Comparison of ENCODE assay signal across 8 cellular contexts in the genomic region with DNA sequence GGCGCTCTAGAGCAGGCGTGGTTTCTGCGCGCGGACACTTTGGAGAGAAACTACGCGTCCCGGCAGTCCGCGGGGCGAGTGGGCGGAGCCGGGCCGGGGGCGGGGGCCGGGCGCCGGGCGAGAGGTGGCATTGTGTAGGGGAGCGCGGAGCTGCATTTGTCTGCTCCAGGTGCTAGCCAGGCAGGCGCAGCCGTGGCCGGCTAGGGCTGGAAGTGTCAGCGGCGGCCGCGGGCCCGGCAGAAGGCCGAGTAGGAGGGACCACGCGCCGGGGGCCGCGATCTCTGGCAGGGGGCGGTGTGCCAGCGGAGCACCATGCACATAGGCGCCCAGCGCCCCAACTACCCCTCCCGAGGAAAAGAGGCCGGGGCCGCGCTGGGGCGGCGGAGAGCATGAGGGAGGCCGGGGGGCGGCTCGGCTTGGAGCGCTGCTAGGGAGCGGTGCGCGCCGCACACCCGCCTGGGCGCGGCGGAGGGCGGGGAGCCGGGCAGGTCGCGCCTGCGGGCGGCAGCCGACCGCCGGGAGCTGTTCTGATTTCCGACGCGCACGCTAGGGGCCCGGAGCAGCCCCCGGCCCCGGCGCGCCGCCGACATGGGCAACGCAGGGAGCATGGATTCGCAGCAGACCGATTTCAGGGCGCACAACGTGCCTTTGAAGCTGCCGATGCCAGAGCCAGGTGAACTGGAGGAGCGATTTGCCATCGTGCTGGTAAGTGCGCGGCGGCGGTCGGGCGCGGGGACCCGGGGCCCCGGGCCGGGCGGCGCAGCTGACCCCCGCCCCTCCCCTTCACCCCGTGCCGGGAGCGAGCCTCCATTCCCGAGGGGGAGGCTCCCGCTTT. TPM values are rescaled to one million over a fixed set of nuclear protein-coding genes. Genes with fewer than 3 reads are reported as not detected.
DNase-seq lines count a peak whose midpoint lies in the region; ATAC-seq and TF ChIP-seq lines count a peak whose summit lies in the region.

Gene FMNL2 (plus strand): TSS at position 159 of the 835 bp plus-strand sequence.

- H3K4me1 ChIP-seq in BE2C (no peaks in the 10 kb centered on the region), endocrine pancreas (ENCODE audit: control insufficient read depth, insufficient read depth, low read length) (no peaks in the 10 kb centered on the region), lung (ENCODE audit: control insufficient read depth in 2 of 2, insufficient read depth in 2 of 2, low read length in 2 of 2) (peaks cover 1 to 5% of the 10 kb centered on the region in 2 donors)

- DNase-seq in BE2C = peak; percentile 80
- peak; percentile 74 for DNase-seq in NCI-H226
- peak; percentile 8 to 14 for DNase-seq in activated CD4-positive, alpha-beta T cell treated with anti-CD3 and anti-CD28 coated beads for 4 hours
- peak; percentile 83 for DNase-seq in lung (ENCODE audit: low spot score)
- DNase-seq in stimulated activated CD4-positive, alpha-beta T cell treated with anti-CD3 and anti-CD28 coated beads, TNF-alpha, amount 100 ng/mL, for 4 hours (ENCODE audit: low read depth in 3 of 3) = peak in 2 of 3 experiments; percentile 2 to 22

- TF ChIP-seq CTCF in BE2C (IDR thresholded peaks at IDR 0.05; ENCODE audit: low read depth, low read length) = no peak
- TF ChIP-seq CTCF in lung (IDR thresholded peaks at IDR 0.05; ENCODE audit: control extremely low read depth, extremely low read depth) = no peak

- H3K27me3 ChIP-seq in BE2C (no peaks in the 10 kb centered on the region), endocrine pancreas (ENCODE audit: control insufficient read depth, insufficient read depth, low read length) (no peaks in the 10 kb centered on the region), lung (ENCODE audit: control insufficient read depth, insufficient read depth) (no peaks in the 10 kb centered on the region)

- H3K36me3 ChIP-seq in BE2C = no peaks in the 10 kb centered on the region
- H3K36me3 ChIP-seq in endocrine pancreas (ENCODE audit: control insufficient read depth, insufficient read depth, low read length) = no peaks in the 10 kb centered on the region
- no peaks in the 10 kb centered on the region for H3K36me3 ChIP-seq in lung (ENCODE audit: control insufficient read depth in 2 of 2, insufficient read depth in 2 of 2, low read length in 2 of 2)

- 1% methylated on average over 87 to 103 of the region's 103 CpGs for WGBS in lung, 2 donors

- peak; percentile 87 for ATAC-seq in GM18909 (IDR thresholded peaks at IDR 0.05; ENCODE audit: poor library complexity, unreplicated experiment)
- ATAC-seq in HG03103 (IDR thresholded peaks at IDR 0.05; ENCODE audit: low read depth, unreplicated experiment) = peak; percentile 86
- peak; percentile 90 for ATAC-seq in lung (ENCODE audit: insufficient read depth, low FRiP score)

- H3K9me3 ChIP-seq in BE2C (no peaks in the 10 kb centered on the region), endocrine pancreas (ENCODE audit: control insufficient read depth, low read length) (no peaks in the 10 kb centered on the region), lung (ENCODE audit: control insufficient read depth in 2 of 2, insufficient read depth in 1 of 2, low read length in 1 of 2) (no peaks in the 10 kb centered on the region)

- H3K27ac ChIP-seq in lung (ENCODE audit: low read depth in 1 of 2, low read length in 1 of 2) = peak within 1 kb of the TSS; percentile 81 to 88

- peak within 1 kb of the TSS; percentile 63 for H3K9ac ChIP-seq in endocrine pancreas (ENCODE audit: control insufficient read depth, insufficient read depth, low read length)

- H3K4me3 ChIP-seq in BE2C (ENCODE audit: low read depth, low read length) = peak within 1 kb of the TSS; percentile 65
- peak within 1 kb of the TSS; percentile 67 for H3K4me3 ChIP-seq in endocrine pancreas (ENCODE audit: control insufficient read depth, insufficient read depth, low read length)
- H3K4me3 ChIP-seq in lung = peak within 1 kb of the TSS; percentile 91

RNA-seq across cellular contexts. Expression of gene FMNL2, which starts in this region (rescaled TPM):
- polyA plus RNA-seq in BE2C (2012; ENCODE audit: insufficient read depth, insufficient read length, low read depth) = 2.9 TPM
- 10 to 100 TPM; 45.6 to 81.4 TPM for total RNA-seq in lung
- 10 to 100 TPM; 18.8 to 31.2 TPM for polyA plus RNA-seq in lung

Comparison
In these comparisons a context has a peak if more than half of its experiments do, and no peak if none do; other contexts are left out.
1. Peak in every context shown above with its lines: DNase-seq, ATAC-seq, H3K4me3 ChIP-seq and H3K27ac ChIP-seq.
2. DNase-seq: peak in every context shown above with its lines; median percentile 83 in lung; 80 in BE2C; 74 in NCI-H226; 12 in stimulated activated CD4-positive, alpha-beta T cell treated with anti-CD3 and anti-CD28 coated beads, TNF-alpha, amount 100 ng/mL, for 4 hours; 11 in activated CD4-positive, alpha-beta T cell treated with anti-CD3 and anti-CD28 coated beads for 4 hours.